1 cellular context compared by ENCODE assay signal in the genomic region with DNA sequence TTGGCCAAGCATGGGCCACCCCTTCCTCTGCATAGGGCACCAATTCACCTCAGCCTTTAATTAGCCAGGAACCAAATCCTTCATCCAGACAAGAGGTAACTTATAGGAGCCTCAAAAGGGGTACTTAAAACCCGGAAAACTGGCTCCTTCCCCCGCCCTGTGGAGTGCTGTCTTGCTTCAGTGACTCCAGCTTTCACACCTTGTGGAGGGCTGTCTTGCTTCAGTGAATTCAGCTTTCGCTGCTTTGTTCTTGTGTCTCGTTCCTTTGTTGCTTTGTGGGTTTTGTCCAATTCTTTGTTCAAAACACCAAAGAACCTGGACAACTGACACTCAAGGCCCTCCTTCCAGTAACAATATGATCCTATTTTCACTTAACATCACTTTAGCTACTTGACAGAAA.
TF ChIP-seq lines count a peak whose summit lies in the region.

No MANE protein-coding gene starts in this region.

TF ChIP-seq in WTC11, 78 proteins besides CTCF, POLR2A, EP300 and RAD21 (continued from another document):
- TF ChIP-seq GRHL2 (CRISPR knock-in tag; IDR thresholded peaks at IDR 0.05; ENCODE audit: insufficient replicate concordance, severe bottlenecking), result no peak
- TF ChIP-seq, protein P1, sequence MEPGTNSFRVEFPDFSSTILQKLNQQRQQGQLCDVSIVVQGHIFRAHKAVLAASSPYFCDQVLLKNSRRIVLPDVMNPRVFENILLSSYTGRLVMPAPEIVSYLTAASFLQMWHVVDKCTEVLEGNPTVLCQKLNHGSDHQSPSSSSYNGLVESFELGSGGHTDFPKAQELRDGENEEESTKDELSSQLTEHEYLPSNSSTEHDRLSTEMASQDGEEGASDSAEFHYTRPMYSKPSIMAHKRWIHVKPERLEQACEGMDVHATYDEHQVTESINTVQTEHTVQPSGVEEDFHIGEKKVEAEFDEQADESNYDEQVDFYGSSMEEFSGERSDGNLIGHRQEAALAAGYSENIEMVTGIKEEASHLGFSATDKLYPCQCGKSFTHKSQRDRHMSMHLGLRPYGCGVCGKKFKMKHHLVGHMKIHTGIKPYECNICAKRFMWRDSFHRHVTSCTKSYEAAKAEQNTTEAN (CRISPR knock-in tag; IDR thresholded peaks at IDR 0.05), result no peak
- TF ChIP-seq, protein P2, sequence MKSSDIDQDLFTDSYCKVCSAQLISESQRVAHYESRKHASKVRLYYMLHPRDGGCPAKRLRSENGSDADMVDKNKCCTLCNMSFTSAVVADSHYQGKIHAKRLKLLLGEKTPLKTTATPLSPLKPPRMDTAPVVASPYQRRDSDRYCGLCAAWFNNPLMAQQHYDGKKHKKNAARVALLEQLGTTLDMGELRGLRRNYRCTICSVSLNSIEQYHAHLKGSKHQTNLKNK (CRISPR knock-in tag; IDR thresholded peaks at IDR 0.05), result no peak
- no peak for TF ChIP-seq KAT7 (CRISPR knock-in tag; IDR thresholded peaks at IDR 0.05; ENCODE audit: borderline replicate concordance)
- no peak for TF ChIP-seq JUN (CRISPR knock-in tag; IDR thresholded peaks at IDR 0.05)
- TF ChIP-seq NR2C2 (CRISPR knock-in tag; IDR thresholded peaks at IDR 0.05), result no peak
- TF ChIP-seq PREB (CRISPR knock-in tag; IDR thresholded peaks at IDR 0.05; ENCODE audit: borderline replicate concordance), result no peak
- TF ChIP-seq, protein P3, sequence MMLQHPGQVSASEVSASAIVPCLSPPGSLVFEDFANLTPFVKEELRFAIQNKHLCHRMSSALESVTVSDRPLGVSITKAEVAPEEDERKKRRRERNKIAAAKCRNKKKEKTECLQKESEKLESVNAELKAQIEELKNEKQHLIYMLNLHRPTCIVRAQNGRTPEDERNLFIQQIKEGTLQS (CRISPR knock-in tag; conservative IDR thresholded peaks at IDR 0.05), result no peak
- no peak for TF ChIP-seq ARID4B (CRISPR knock-in tag; IDR thresholded peaks at IDR 0.05; ENCODE audit: borderline replicate concordance)
- TF ChIP-seq SMAD4 (CRISPR knock-in tag; IDR thresholded peaks at IDR 0.05), result no peak
TF ChIP-seq in WTC11: peak in this region for 0.
